Comparison of ENCODE assay signal across 18 cellular contexts in the genomic region with DNA sequence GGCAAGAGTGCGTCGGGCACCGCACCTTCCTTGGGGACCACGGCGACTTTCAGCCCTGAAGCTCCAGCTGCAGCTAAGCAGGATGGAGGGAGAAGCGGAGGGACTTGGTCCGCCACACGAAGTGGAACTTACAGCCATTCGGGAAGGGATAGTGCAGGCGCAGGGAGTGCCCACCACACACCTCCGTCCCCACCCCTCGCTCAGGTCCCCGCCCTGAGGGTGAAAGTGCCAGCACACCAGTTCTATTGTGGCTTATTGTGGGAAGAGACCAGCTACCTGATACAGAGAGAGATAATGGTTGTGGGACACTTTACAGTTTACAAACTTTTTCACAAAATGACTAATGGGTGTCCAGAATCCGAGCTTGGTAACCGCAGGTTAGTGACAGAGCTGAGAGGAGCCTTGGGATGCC.
"Had no signal": no experiment of that assay in that cellular context is flagged by ENCODE, and none has a peak within 500 bp of the region (broad histone marks: within the 10 kb centered on the region; RNA-seq: fewer than 3 reads in every experiment).

No MANE protein-coding gene starts in this region.

- H3K4me3 ChIP-seq: body of pancreas, colonic mucosa, left lung, mucosa of descending colon, thoracic aorta had no signal

- H3K4me3 Mint-ChIP-seq: activated naive CD4-positive, alpha-beta T cell treated with anti-CD3 and anti-CD28 coated beads, Interleukin-2, amount 50 U/mL, for 24 hours; activated T-helper 1 cell treated with anti-CD3 and anti-CD28 coated beads, Interleukin-12 subunit alpha, Interleukin-12 subunit beta, Interleukin-2, Interleukin-4 antibody, amounts not matched to agents 30 ng/mL and 10 ng/mL and 1 ng/mL, durations not matched to agents 14 hours and 24 hours and 36 hours; naive thymus-derived CD8-positive, alpha-beta T cell had no signal

- DNase-seq: activated CD4-positive, CD25-positive, alpha-beta regulatory T cell treated with anti-CD3 and anti-CD28 coated beads, Interleukin-2, amount 50 U/mL, for 72 hours; amygdala; body of pancreas; caudate nucleus; colonic mucosa; left lung; mucosa of descending colon; naive thymus-derived CD8-positive, alpha-beta T cell; stimulated activated CD4-positive, alpha-beta T cell treated with anti-CD3 and anti-CD28 coated beads, Interleukin-4, amount 100 ng/mL, for 1 hour; SW 1271; T-helper 9 cell had no signal

- H3K9ac ChIP-seq: parathyroid adenoma had no signal

- H2AFZ ChIP-seq: parathyroid adenoma had no signal

- H3K9me3 ChIP-seq: body of pancreas, colonic mucosa, left lung, mucosa of descending colon, neutrophil, thoracic aorta had no signal

- H3K27me3 ChIP-seq: body of pancreas, colonic mucosa, neutrophil had no signal

- H3K27ac Mint-ChIP-seq: activated naive CD4-positive, alpha-beta T cell treated with anti-CD3 and anti-CD28 coated beads, Interleukin-2, amount 50 U/mL, for 24 hours had no signal

- H3K9me3 Mint-ChIP-seq: activated naive CD4-positive, alpha-beta T cell treated with anti-CD3 and anti-CD28 coated beads, Interleukin-2, amount 50 U/mL, for 24 hours; activated T-helper 1 cell treated with anti-CD3 and anti-CD28 coated beads, Interleukin-12 subunit alpha, Interleukin-12 subunit beta, Interleukin-2, Interleukin-4 antibody, amounts not matched to agents 30 ng/mL and 10 ng/mL and 1 ng/mL, durations not matched to agents 14 hours and 24 hours and 36 hours; naive thymus-derived CD8-positive, alpha-beta T cell had no signal

- H3K27ac ChIP-seq: body of pancreas, colonic mucosa, left lung, neutrophil, parathyroid adenoma, thoracic aorta had no signal

- ATAC-seq: body of pancreas; esophagus mucosa; left lung; mucosa of descending colon; naive thymus-derived CD8-positive, alpha-beta T cell had no signal

- H3K27me3 Mint-ChIP-seq: activated naive CD4-positive, alpha-beta T cell treated with anti-CD3 and anti-CD28 coated beads, Interleukin-2, amount 50 U/mL, for 24 hours had no signal

- H3K36me3 Mint-ChIP-seq: naive thymus-derived CD8-positive, alpha-beta T cell had no signal

- FAIRE-seq: keratinocyte had no signal

- H3K36me3 ChIP-seq: colonic mucosa, left lung, neutrophil, thoracic aorta had no signal

- H3K4me1 ChIP-seq: body of pancreas, colonic mucosa, left lung, parathyroid adenoma had no signal
